ENCODE assay signal across 1 cellular context in the genomic region with DNA sequence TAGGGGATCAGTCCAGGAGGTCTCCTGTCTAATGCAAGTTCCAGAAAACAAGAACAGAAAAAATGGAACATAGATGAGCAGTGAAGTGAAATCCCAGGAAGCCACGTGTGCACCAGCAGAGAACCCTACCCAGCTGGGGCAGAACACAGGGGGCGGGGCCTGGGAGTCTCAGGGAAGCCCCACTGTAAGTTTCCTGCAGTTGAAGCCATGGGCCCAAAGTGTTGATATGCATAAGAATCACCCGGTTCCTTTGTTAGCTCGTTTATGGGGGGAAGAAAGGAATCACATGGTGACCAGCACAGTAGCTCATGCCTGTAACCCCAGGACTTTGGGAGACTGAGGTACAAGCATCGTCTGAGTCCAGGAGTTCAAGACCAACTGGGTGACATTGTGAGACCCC.
TF ChIP-seq lines count a peak whose summit lies in the region.

No MANE protein-coding gene starts in this region.

TF ChIP-seq in H1, 55 proteins besides CTCF, POLR2A, EP300 and RAD21:
- TF ChIP-seq CHD1 (IDR thresholded peaks at IDR 0.05; ENCODE audit: low read depth, low read length) = no peak
- TF ChIP-seq CEBPB (IDR thresholded peaks at IDR 0.05; ENCODE audit: low read depth, low read length) = no peak
- no peak for TF ChIP-seq GABPA (IDR thresholded peaks at IDR 0.05; ENCODE audit: borderline replicate concordance, insufficient read depth, low read length)
- 0 out of 2 replicates have a peak, but pooled peaks have one; percentile 4 for TF ChIP-seq TCF12 (IDR thresholded peaks at IDR 0.05; ENCODE audit: low read depth, low read length)
- peak; percentile 96 for TF ChIP-seq E2F6 (IDR thresholded peaks at IDR 0.05)
- TF ChIP-seq TAF7 (optimal IDR thresholded peaks at IDR 0.05; ENCODE audit: borderline replicate concordance, low read depth, low read length) = no peak
- TF ChIP-seq SUZ12 (IDR thresholded peaks at IDR 0.05; ENCODE audit: low read length) = no peak
- TF ChIP-seq MAX (IDR thresholded peaks at IDR 0.05) = peak; percentile 91
- no peak for TF ChIP-seq ZNF274 (IDR thresholded peaks at IDR 0.05; ENCODE audit: borderline replicate concordance, extremely low read depth, low read length)
- TF ChIP-seq POU5F1 (IDR thresholded peaks at IDR 0.05; ENCODE audit: low read depth, low read length) = 0 out of 2 replicates have a peak, but pooled peaks have one; percentile 11
- TF ChIP-seq KDM1A (IDR thresholded peaks at IDR 0.05; ENCODE audit: borderline replicate concordance, low read length) = peak; percentile 50; the same call in 1 of the 2 replicates
